16 cellular contexts compared by ENCODE assay signal in genomic region chr1:243179714-243180113, GRCh38.
A peak's percentile ranks its signal among the peaks of the same experiment; 100 is the strongest.
DNase-seq lines count a peak whose midpoint lies in the region; ATAC-seq and TF ChIP-seq lines count a peak whose summit lies in the region.
"Had no signal": no experiment of that assay in that cellular context is flagged by ENCODE, and none has a peak within 500 bp of the region (broad histone marks: within the 10 kb centered on the region; RNA-seq: fewer than 3 reads in every experiment).

No MANE protein-coding gene starts in this region.

- H4K20me1 ChIP-seq in DND-41 (ENCODE audit: insufficient read depth, low read length): no peaks in the 10 kb centered on the region
- H4K20me1 ChIP-seq: BLaER1 had no signal

- H3K27me3 ChIP-seq in DND-41 (ENCODE audit: insufficient read depth, low read length, poor library complexity): no peaks in the 10 kb centered on the region
- H3K27me3 ChIP-seq: BLaER1, ovary, tibial artery had no signal

- H3K4me3 ChIP-seq in DND-41 (ENCODE audit: low read depth in 1 of 2, low read length in 2 of 2): no peak overlapping the region
- H3K4me3 ChIP-seq: BLaER1, ovary, tibial artery had no signal

- H3K9ac ChIP-seq in DND-41 (ENCODE audit: low read depth, low read length): no peak overlapping the region
- H3K9ac ChIP-seq: BLaER1 had no signal

- TF ChIP-seq CTCF in DND-41 (IDR thresholded peaks at IDR 0.05; ENCODE audit: borderline replicate concordance, extremely low read depth, low read length, poor library complexity, severe bottlenecking): no peak

- peak; percentile 74; the same call in 2 of the 3 replicates for ATAC-seq in DND-41 (ENCODE audit: insufficient read depth, low read depth)

- H2AFZ ChIP-seq in DND-41 (ENCODE audit: low read depth, low read length): no peak overlapping the region

- no peaks in the 10 kb centered on the region for H3K9me3 ChIP-seq in DND-41 (ENCODE audit: insufficient read depth, low read length, severe bottlenecking)
- H3K9me3 ChIP-seq: BLaER1, ovary, tibial artery had no signal

- no peaks in the 10 kb centered on the region for H3K79me2 ChIP-seq in DND-41 (ENCODE audit: insufficient read depth, low read length)

- H3K36me3 ChIP-seq in DND-41 (ENCODE audit: insufficient read depth, low read length): peaks cover 5% of the 10 kb centered on the region; the same call in 1 of the 2 replicates
- H3K36me3 ChIP-seq: ovary, WERI-Rb-1 had no signal

- H3K4me2 ChIP-seq in DND-41 (ENCODE audit: insufficient read depth, low read length): no peak overlapping the region
- H3K4me2 ChIP-seq: BLaER1 had no signal

- H3K4me1 ChIP-seq in DND-41 (ENCODE audit: insufficient read depth, low read length): no peaks in the 10 kb centered on the region
- H3K4me1 ChIP-seq: BLaER1, tibial artery had no signal

- H3K27ac ChIP-seq in DND-41 (ENCODE audit: low read length): no peak overlapping the region
- H3K27ac ChIP-seq: BLaER1, ovary, RWPE1, tibial artery, WERI-Rb-1 had no signal

- DNase-seq in DND-41: no peak
- DNase-seq in HuH-7 (ENCODE audit: low spot score): peak; percentile 6
- peak; percentile 4 for DNase-seq in RPMI7951 (ENCODE audit: low read depth)
- DNase-seq in fibroblast of peridontal ligament (ENCODE audit: extremely low read depth): peak; percentile 4
- DNase-seq in cerebellum (ENCODE audit: low spot score): no peak
- DNase-seq in NCI-H2029 treated with DMSO at 0.1 percent for 48 hours (lab: John Stamatoyannopoulos, UW): no peak
- no peak for DNase-seq in stimulated activated CD8-positive, alpha-beta memory T cell treated with anti-CD3 and anti-CD28 coated beads, Interleukin-4, amount 100 ng/mL, for 48 hours
- DNase-seq: HFFc6; NCI-H187 treated with DMSO at 0.1 percent for 48 hours; NCI-H82; ovary; stimulated activated CD4-positive, alpha-beta T cell treated with anti-CD3 and anti-CD28 coated beads, Interleukin-4, amount 100 ng/mL, for 1 hour; tibial artery; WERI-Rb-1 had no signal

Comparison
In these comparisons a context has a peak if more than half of its experiments do, and no peak if none do; other contexts are left out.
1. DNase-seq: peak in HuH-7 (single experiment), RPMI7951 (single experiment) and fibroblast of peridontal ligament (single experiment); none in DND-41 (single experiment), cerebellum (single experiment), NCI-H2029 treated with DMSO at 0.1 percent for 48 hours (single experiment) and stimulated activated CD8-positive, alpha-beta memory T cell treated with anti-CD3 and anti-CD28 coated beads, Interleukin-4, amount 100 ng/mL, for 48 hours (single experiment).